In genomic region chr2:64221935-64222334, GRCh38 we compare ENCODE assay signal across 21 cellular contexts.
A peak's percentile ranks its signal among the peaks of the same experiment; 100 is the strongest.
DNase-seq lines count a peak whose midpoint lies in the region; ATAC-seq and TF ChIP-seq lines count a peak whose summit lies in the region.
"Had no signal": no experiment of that assay in that cellular context is flagged by ENCODE, and none has a peak within 500 bp of the region (broad histone marks: within the 10 kb centered on the region; RNA-seq: fewer than 3 reads in every experiment).

No MANE protein-coding gene starts in this region.

- H3K27me3 Mint-ChIP-seq in brain = peaks cover 4% of the 10 kb centered on the region

- H3K9me3 ChIP-seq in trophoblast cell (ENCODE audit: insufficient read depth, low read depth, low read length) (no peaks in the 10 kb centered on the region), vagina (no peaks in the 10 kb centered on the region)
- H3K9me3 ChIP-seq: psoas muscle, SJSA1, thoracic aorta had no signal

- peak overlapping the region; percentile 70 for H3K14ac ChIP-seq in trophoblast cell (ENCODE audit: low read length)

- no CpG with 5 or more reads among the region's 2 CpGs for WGBS in trophoblast cell (ENCODE audit: extremely low coverage, insufficient coverage, insufficient read length)

- H4K12ac ChIP-seq in trophoblast cell (ENCODE audit: low read depth, low read length) = no peak overlapping the region

- H2BK5ac ChIP-seq in trophoblast cell (ENCODE audit: low read depth, low read length, poor library complexity) = no peak overlapping the region

- H3K36me3 ChIP-seq in trophoblast cell (ENCODE audit: control insufficient read depth in 1 of 2, insufficient read depth in 2 of 2, low read length in 2 of 2) (no peaks in the 10 kb centered on the region), vagina (no peaks in the 10 kb centered on the region)
- H3K36me3 ChIP-seq: SJSA1, thoracic aorta had no signal

- peak overlapping the region; percentile 83 for H2BK120ac ChIP-seq in trophoblast cell (ENCODE audit: insufficient read depth, low read length, poor library complexity)

- TF ChIP-seq CTCF in brain (conservative IDR thresholded peaks at IDR 0.05) (no peak), vagina (IDR thresholded peaks at IDR 0.05) (no peak)

- no peak overlapping the region for H4K8ac ChIP-seq in trophoblast cell (ENCODE audit: low read depth, low read length)

- no peak overlapping the region for H3K4me3 ChIP-seq in trophoblast cell (ENCODE audit: low read depth, low read length)
- H3K4me3 ChIP-seq in vagina = no peak overlapping the region
- H3K4me3 ChIP-seq: GM23338, lung, psoas muscle, SJSA1, thoracic aorta had no signal

- no peaks in the 10 kb centered on the region for H3K9me3 Mint-ChIP-seq in brain
- H3K9me3 Mint-ChIP-seq: activated naive CD4-positive, alpha-beta T cell treated with anti-CD3 and anti-CD28 coated beads for 36 hours; GM23338; stimulated activated effector memory CD8-positive, alpha-beta T cell treated with anti-CD3 and anti-CD28 coated beads, Interleukin-12 subunit alpha, Interleukin-12 subunit beta, amount 100 ng/mL, for 72 hours had no signal

- no peak overlapping the region for H3K23ac ChIP-seq in trophoblast cell (ENCODE audit: low read length)

- no peaks in the 10 kb centered on the region for H3K79me2 ChIP-seq in trophoblast cell (ENCODE audit: control insufficient read depth, insufficient read depth, low read length, poor library complexity)

- H3K79me1 ChIP-seq in trophoblast cell (ENCODE audit: low read length) = peaks cover 3% of the 10 kb centered on the region

- peak overlapping the region; percentile 54 for H2AK5ac ChIP-seq in trophoblast cell (ENCODE audit: low read length)

- TF ChIP-seq POLR2A in vagina (IDR thresholded peaks at IDR 0.05) = no peak

- no peak for DNase-seq in left ventricle myocardium superior
- DNase-seq in Right ventricle myocardium inferior (ENCODE audit: missing footprints) = no peak
- DNase-seq in trophoblast cell = no peak
- no peak for DNase-seq in vagina (ENCODE audit: extremely low spot score in 2 of 2)
- DNase-seq in SKM-1 (lab: John Stamatoyannopoulos, UW; ENCODE audit: unreplicated experiment) = no peak
- DNase-seq in T-helper 1 cell = no peak
- DNase-seq: activated CD8-positive, alpha-beta memory T cell treated with anti-CD3 and anti-CD28 coated beads for 24 hours; activated naive CD4-positive, alpha-beta T cell treated with anti-CD3 and anti-CD28 coated beads for 36 hours; activated T-cell treated with anti-CD3 and anti-CD28 coated beads, Interleukin-2, amount 50 U/mL, for 48 hours; central memory CD4-positive, alpha-beta T cell; NCI-H524 treated with DMSO at 0.1 percent for 48 hours; psoas muscle; small intestine; stimulated activated CD4-positive, alpha-beta T cell treated with anti-CD3 and anti-CD28 coated beads, Interleukin-2, amount 100 ng/mL, for 48 hours had no signal

- H3K18ac ChIP-seq in trophoblast cell (ENCODE audit: low read length) = no peak overlapping the region

- intact Hi-C loops in left ventricle myocardium superior (cut with micrococcal nuclease) = no loop called here
- intact Hi-C loops in Right ventricle myocardium inferior (cut with DNase I) = loop anchor here (5.0 kb wide), 1 partner anchor 80 kb away; the partner anchor contains the start of gene PELI1
- intact Hi-C loops in vagina (cut with DNase I) = no loop called here

- no peak overlapping the region for H3K4ac ChIP-seq in trophoblast cell (ENCODE audit: low read depth, low read length)

- H4K91ac ChIP-seq in trophoblast cell (ENCODE audit: low read depth, low read length) = peak overlapping the region; percentile 51

- H3K27me3 ChIP-seq in trophoblast cell (ENCODE audit: insufficient read depth, low read length) (no peaks in the 10 kb centered on the region), vagina (no peaks in the 10 kb centered on the region)
- H3K27me3 ChIP-seq: SJSA1 had no signal

- peak overlapping the region; percentile 49 to 68 (median 60) for H3K27ac Mint-ChIP-seq in brain
- H3K27ac Mint-ChIP-seq: GM23338; stimulated activated effector memory CD8-positive, alpha-beta T cell treated with anti-CD3 and anti-CD28 coated beads, Interleukin-12 subunit alpha, Interleukin-12 subunit beta, amount 100 ng/mL, for 72 hours had no signal

- peaks cover 5 to 6% of the 10 kb centered on the region in 2 experiments for H3K4me1 ChIP-seq in trophoblast cell (ENCODE audit: control insufficient read depth in 1 of 2, insufficient read depth in 2 of 2, low read length in 2 of 2)
- peaks cover 29% of the 10 kb centered on the region for H3K4me1 ChIP-seq in vagina

- peaks cover 62% of the 10 kb centered on the region for H3K4me1 Mint-ChIP-seq in brain

- H3K27ac ChIP-seq in trophoblast cell (ENCODE audit: low read depth, low read length) (peak overlapping the region; percentile 16), vagina (peak overlapping the region; percentile 1)
- H3K27ac ChIP-seq: psoas muscle, SJSA1, thoracic aorta had no signal

- no peak overlapping the region for H3K4me3 Mint-ChIP-seq in brain
- H3K4me3 Mint-ChIP-seq: activated naive CD4-positive, alpha-beta T cell treated with anti-CD3 and anti-CD28 coated beads for 36 hours; GM23338; stimulated activated effector memory CD8-positive, alpha-beta T cell treated with anti-CD3 and anti-CD28 coated beads, Interleukin-12 subunit alpha, Interleukin-12 subunit beta, amount 100 ng/mL, for 72 hours had no signal

- H3K4me2 ChIP-seq in trophoblast cell (ENCODE audit: low read length) = no peak overlapping the region
- H3K4me2 ChIP-seq: GM23338 had no signal

- ATAC-seq in left ventricle myocardium superior (peak; percentile 16), Right ventricle myocardium inferior (no peak), HG03460 (IDR thresholded peaks at IDR 0.05; ENCODE audit: unreplicated experiment) (no peak)
- ATAC-seq: GM23338; stimulated activated effector memory CD8-positive, alpha-beta T cell treated with anti-CD3 and anti-CD28 coated beads, Interleukin-12 subunit alpha, Interleukin-12 subunit beta, amount 100 ng/mL, for 72 hours had no signal

- H3K36me3 Mint-ChIP-seq in brain = no peaks in the 10 kb centered on the region
- H3K36me3 Mint-ChIP-seq: stimulated activated effector memory CD8-positive, alpha-beta T cell treated with anti-CD3 and anti-CD28 coated beads, Interleukin-12 subunit alpha, Interleukin-12 subunit beta, amount 100 ng/mL, for 72 hours had no signal

- no peak overlapping the region for H3K9ac ChIP-seq in trophoblast cell (ENCODE audit: low read length)

- peak overlapping the region; percentile 72 for H2BK12ac ChIP-seq in trophoblast cell (ENCODE audit: low read length)

- H2AFZ ChIP-seq in trophoblast cell (ENCODE audit: insufficient read depth, low read length, poor library complexity) = no peak overlapping the region
- H2AFZ ChIP-seq: GM23338 had no signal
